Comparison of ENCODE assay signal across 1 cellular context in the genomic region with DNA sequence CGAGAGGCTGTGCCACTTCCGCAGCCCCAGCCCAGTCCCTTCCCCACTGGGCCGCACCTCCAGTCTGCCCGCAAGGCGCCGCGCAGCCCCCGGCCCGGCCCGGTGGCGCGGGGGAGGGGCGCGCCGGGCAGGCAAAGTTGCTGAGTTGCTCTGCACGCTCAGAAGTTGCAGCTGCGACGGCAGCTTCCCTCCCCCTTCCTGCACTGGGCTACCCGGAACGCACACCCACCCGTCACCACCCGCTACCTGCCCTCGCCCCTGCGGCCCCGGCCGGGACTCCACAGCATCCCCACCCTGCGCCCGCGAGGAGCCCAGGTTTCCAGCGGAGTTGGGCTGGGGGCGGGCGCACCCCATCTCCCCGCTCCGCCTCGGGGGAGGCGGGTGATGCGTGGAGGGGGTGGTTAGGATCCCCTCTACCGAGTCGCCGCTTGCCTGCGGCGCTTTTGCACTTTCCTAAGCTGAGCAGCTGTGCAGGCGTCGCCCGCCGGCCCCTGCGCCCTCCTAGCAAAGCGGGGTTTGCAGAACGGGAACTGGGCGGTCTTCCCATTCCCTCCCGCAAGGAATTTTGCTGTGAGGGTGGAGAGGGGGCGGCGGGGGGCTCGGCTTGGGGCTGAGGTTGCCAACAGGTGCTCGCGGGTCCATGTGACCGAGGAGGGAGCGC.
TF ChIP-seq lines count a peak whose summit lies in the region.

No MANE protein-coding gene starts in this region.

TF ChIP-seq in GM23338, 12 proteins besides CTCF, POLR2A, EP300 and RAD21 (continued from another document):
- TF ChIP-seq ZNF331 (CRISPR knock-in tag; IDR thresholded peaks at IDR 0.05; ENCODE audit: low read depth) = no peak
- no peak for TF ChIP-seq EZH2 (IDR thresholded peaks at IDR 0.05; ENCODE audit: low read depth, unreplicated experiment)
- TF ChIP-seq, protein P1, sequence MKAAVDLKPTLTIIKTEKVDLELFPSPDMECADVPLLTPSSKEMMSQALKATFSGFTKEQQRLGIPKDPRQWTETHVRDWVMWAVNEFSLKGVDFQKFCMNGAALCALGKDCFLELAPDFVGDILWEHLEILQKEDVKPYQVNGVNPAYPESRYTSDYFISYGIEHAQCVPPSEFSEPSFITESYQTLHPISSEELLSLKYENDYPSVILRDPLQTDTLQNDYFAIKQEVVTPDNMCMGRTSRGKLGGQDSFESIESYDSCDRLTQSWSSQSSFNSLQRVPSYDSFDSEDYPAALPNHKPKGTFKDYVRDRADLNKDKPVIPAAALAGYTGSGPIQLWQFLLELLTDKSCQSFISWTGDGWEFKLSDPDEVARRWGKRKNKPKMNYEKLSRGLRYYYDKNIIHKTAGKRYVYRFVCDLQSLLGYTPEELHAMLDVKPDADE (IDR thresholded peaks at IDR 0.05) = no peak
- TF ChIP-seq REST (IDR thresholded peaks at IDR 0.05; ENCODE audit: unreplicated experiment) = no peak
- no peak for TF ChIP-seq NANOG (IDR thresholded peaks at IDR 0.05; ENCODE audit: borderline replicate concordance)
TF ChIP-seq in GM23338: peak in this region for 0.
